2 cellular contexts compared by ENCODE assay signal in genomic region chr13:87398047-87398446, GRCh38.
TF ChIP-seq lines count a peak whose summit lies in the region.

No MANE protein-coding gene starts in this region.

TF ChIP-seq in Ishikawa, 13 proteins besides CTCF, POLR2A, EP300 and RAD21:
- no peak for TF ChIP-seq TEAD4 (IDR thresholded peaks at IDR 0.05)
- TF ChIP-seq REST (IDR thresholded peaks at IDR 0.05; ENCODE audit: low read depth), result no peak
- no peak for TF ChIP-seq TCF12 (IDR thresholded peaks at IDR 0.05; ENCODE audit: low read depth)
- TF ChIP-seq CREB1 (IDR thresholded peaks at IDR 0.05; ENCODE audit: low read depth), result no peak
- no peak for TF ChIP-seq FOXM1 (IDR thresholded peaks at IDR 0.05; ENCODE audit: borderline replicate concordance, low read depth)
TF ChIP-seq in Ishikawa: peak in this region for 0.

TF ChIP-seq in H1, 55 proteins besides CTCF, POLR2A, EP300 and RAD21:
- no peak for TF ChIP-seq SIX5 (IDR thresholded peaks at IDR 0.05; ENCODE audit: low read depth, low read length)
- TF ChIP-seq CHD2 (IDR thresholded peaks at IDR 0.05; ENCODE audit: low read length), result no peak
- TF ChIP-seq HDAC2 (IDR thresholded peaks at IDR 0.05; ENCODE audit: borderline replicate concordance in 1 of 2, low read depth in 2 of 2, low read length in 2 of 2), result no peak
- TF ChIP-seq USF2 (IDR thresholded peaks at IDR 0.05; ENCODE audit: low read length), result no peak
- TF ChIP-seq NANOG (IDR thresholded peaks at IDR 0.05; ENCODE audit: insufficient read depth, low read depth, low read length, poor library complexity, severe bottlenecking), result no peak
- no peak for TF ChIP-seq SIN3A (conservative IDR thresholded peaks at IDR 0.05 in 1 of 2, IDR thresholded peaks at IDR 0.05 in 1 of 2; ENCODE audit: low read depth in 1 of 2, low read length in 2 of 2)
- no peak for TF ChIP-seq SIRT6 (IDR thresholded peaks at IDR 0.05; ENCODE audit: low read length)
- no peak for TF ChIP-seq SP1 (IDR thresholded peaks at IDR 0.05; ENCODE audit: low read depth, low read length)
- TF ChIP-seq SRF (IDR thresholded peaks at IDR 0.05; ENCODE audit: low read depth, low read length), result no peak
- no peak for TF ChIP-seq TEAD4 (IDR thresholded peaks at IDR 0.05; ENCODE audit: low read depth, low read length)
- no peak for TF ChIP-seq EZH2 (IDR thresholded peaks at IDR 0.05; ENCODE audit: low read depth, low read length, severe bottlenecking)
- no peak for TF ChIP-seq FOSL1 (IDR thresholded peaks at IDR 0.05; ENCODE audit: insufficient read depth, low read depth, low read length)
- TF ChIP-seq MAFK (IDR thresholded peaks at IDR 0.05; ENCODE audit: low read depth, low read length), result no peak
TF ChIP-seq in H1: peak in this region for 0.
